In genomic region chr6:7813704-7814103, GRCh38 we compare ENCODE assay signal across 17 cellular contexts.
"Had no signal": no experiment of that assay in that cellular context is flagged by ENCODE, and none has a peak within 500 bp of the region (broad histone marks: within the 10 kb centered on the region; RNA-seq: fewer than 3 reads in every experiment).

No MANE protein-coding gene starts in this region.

- ATAC-seq: activated CD8-positive, alpha-beta T cell treated with anti-CD3 and anti-CD28 coated beads for 36 hours; activated T-cell treated with anti-CD3 and anti-CD28 coated beads, Interleukin-2, amount 50 U/mL, for 72 hours; left lung; pancreas; stimulated activated naive CD8-positive, alpha-beta T cell treated with anti-CD3 and anti-CD28 coated beads, Interleukin-15, amount 100 ng/mL, for 72 hours had no signal

- H3K27ac ChIP-seq: esophagus muscularis mucosa, left lung, pancreas, testis had no signal

- H3K36me3 Mint-ChIP-seq: activated naive CD8-positive, alpha-beta T cell treated with anti-CD3 and anti-CD28 coated beads, Interleukin-2, amount 10 ng/mL, durations not matched to agents 7 days and 5 days had no signal

- H3K9me3 Mint-ChIP-seq: activated CD8-positive, alpha-beta T cell treated with anti-CD3 and anti-CD28 coated beads for 36 hours; activated naive CD8-positive, alpha-beta T cell treated with anti-CD3 and anti-CD28 coated beads, Interleukin-2, amount 10 ng/mL, durations not matched to agents 7 days and 5 days; activated T-cell treated with anti-CD3 and anti-CD28 coated beads, Interleukin-2, amount 50 U/mL, for 72 hours; neural crest cell; stimulated activated naive CD8-positive, alpha-beta T cell treated with anti-CD3 and anti-CD28 coated beads, Interleukin-15, amount 100 ng/mL, for 72 hours had no signal

- H3K4me1 ChIP-seq: esophagus muscularis mucosa, pancreas, testis had no signal

- H3K27ac Mint-ChIP-seq: activated CD8-positive, alpha-beta T cell treated with anti-CD3 and anti-CD28 coated beads for 36 hours; activated naive CD8-positive, alpha-beta T cell treated with anti-CD3 and anti-CD28 coated beads, Interleukin-2, amount 10 ng/mL, durations not matched to agents 7 days and 5 days; activated T-cell treated with anti-CD3 and anti-CD28 coated beads, Interleukin-2, amount 50 U/mL, for 72 hours; stimulated activated naive CD8-positive, alpha-beta T cell treated with anti-CD3 and anti-CD28 coated beads, Interleukin-15, amount 100 ng/mL, for 72 hours had no signal

- H3K9me3 ChIP-seq: esophagus muscularis mucosa, left lung, pancreas, testis had no signal

- FAIRE-seq: keratinocyte, pancreas had no signal

- H3K4me3 ChIP-seq: esophagus muscularis mucosa, left lung, pancreas, testis had no signal

- H3K36me3 ChIP-seq: esophagus muscularis mucosa, left lung, pancreas had no signal

- H3K27me3 ChIP-seq: left lung, pancreas, testis had no signal

- DNase-seq: activated CD8-positive, alpha-beta memory T cell treated with anti-CD3 and anti-CD28 coated beads, Interleukin-2, amount 50 U/mL, for 4 hours; activated CD8-positive, alpha-beta T cell treated with anti-CD3 and anti-CD28 coated beads for 36 hours; activated naive CD8-positive, alpha-beta T cell treated with anti-CD3 and anti-CD28 coated beads, Interleukin-2, amount 10 ng/mL, durations not matched to agents 7 days and 5 days; activated T-cell treated with anti-CD3 and anti-CD28 coated beads, Interleukin-2, amount 50 U/mL, for 72 hours; aorta; glutamatergic neuron; left lung; mesenchymal stem cell; pancreas; stimulated activated CD4-positive, alpha-beta T cell treated with anti-CD3 and anti-CD28 coated beads, Interleukin-15, amount 100 ng/mL, for 24 hours; stimulated activated CD4-positive, alpha-beta T cell treated with anti-CD3 and anti-CD28 coated beads, Interleukin-4, amount 100 ng/mL, for 4 hours; stimulated activated naive CD8-positive, alpha-beta T cell treated with anti-CD3 and anti-CD28 coated beads, Interleukin-15, amount 100 ng/mL, for 72 hours; T1000; testis had no signal

- H3K4me1 Mint-ChIP-seq: activated naive CD8-positive, alpha-beta T cell treated with anti-CD3 and anti-CD28 coated beads, Interleukin-2, amount 10 ng/mL, durations not matched to agents 7 days and 5 days; neural crest cell; stimulated activated naive CD8-positive, alpha-beta T cell treated with anti-CD3 and anti-CD28 coated beads, Interleukin-15, amount 100 ng/mL, for 72 hours had no signal

- H3K4me3 Mint-ChIP-seq: activated CD8-positive, alpha-beta T cell treated with anti-CD3 and anti-CD28 coated beads for 36 hours; activated naive CD8-positive, alpha-beta T cell treated with anti-CD3 and anti-CD28 coated beads, Interleukin-2, amount 10 ng/mL, durations not matched to agents 7 days and 5 days; activated T-cell treated with anti-CD3 and anti-CD28 coated beads, Interleukin-2, amount 50 U/mL, for 72 hours; neural crest cell; stimulated activated naive CD8-positive, alpha-beta T cell treated with anti-CD3 and anti-CD28 coated beads, Interleukin-15, amount 100 ng/mL, for 72 hours had no signal
